ENCODE assay signal across 18 cellular contexts in genomic region chr7:91140982-91141381, GRCh38.
DNase-seq lines count a peak whose midpoint lies in the region; TF ChIP-seq lines count a peak whose summit lies in the region.
"Had no signal": no experiment of that assay in that cellular context is flagged by ENCODE, and none has a peak within 500 bp of the region (broad histone marks: within the 10 kb centered on the region; RNA-seq: fewer than 3 reads in every experiment).

No MANE protein-coding gene starts in this region.

- peaks cover 4 to 8% of the 10 kb centered on the region in 2 donors for H3K4me1 ChIP-seq in thyroid gland
- H3K4me1 ChIP-seq: Peyer's patch had no signal

- TF ChIP-seq CTCF in HL-60 (IDR thresholded peaks at IDR 0.05; ENCODE audit: insufficient read depth, low read length) (no peak), epithelial cell of proximal tubule (conservative IDR thresholded peaks at IDR 0.05; ENCODE audit: low read depth, low read length) (no peak), thyroid gland (IDR thresholded peaks at IDR 0.05) (no peak)

- H3K9me3 ChIP-seq in thyroid gland = no peaks in the 10 kb centered on the region
- H3K9me3 ChIP-seq: MG63, Peyer's patch, spleen had no signal

- no peaks in the 10 kb centered on the region for H3K36me3 ChIP-seq in thyroid gland
- H3K36me3 ChIP-seq: BLaER1, MG63, Peyer's patch, spleen had no signal

- DNase-seq in HL-60 (ENCODE audit: low read depth in 1 of 2, low spot score in 1 of 2) (peak; percentile 5 to 24), NOMO-1 treated with dmso at 0.1 percent for 144 hours (lab: John Stamatoyannopoulos, UW; ENCODE audit: unreplicated experiment) (peak; percentile 69), epithelial cell of proximal tubule (ENCODE audit: low read depth) (peak; percentile 54), thyroid gland (peak; percentile 28 to 41), NCI-H187 treated with DMSO at 0.1 percent for 48 hours (lab: John Stamatoyannopoulos, UW) (no peak), foreskin melanocyte (no peak)
- no peak for DNase-seq in activated naive CD4-positive, alpha-beta T cell (lab: John Stamatoyannopoulos, UW)
- DNase-seq: activated CD8-positive, alpha-beta T cell treated with anti-CD3 and anti-CD28 coated beads, Interleukin-2, amount 10 ng/mL, durations not matched to agents 7 days and 5 days; immature natural killer cell; MG63; natural killer cell; NCI-H2029 treated with DMSO at 0.1 percent for 48 hours; NCI-H510A; spleen; T-cell; trophoblast cell had no signal

- H3K4me3 ChIP-seq in HL-60 (replicated peaks; ENCODE audit: insufficient read depth, low read length) (no peak overlapping the region), epithelial cell of proximal tubule (ENCODE audit: low read depth, low read length) (no peak overlapping the region), thyroid gland (replicated peaks in 1 of 3) (no peak overlapping the region)
- H3K4me3 ChIP-seq: BLaER1, MG63, Peyer's patch, spleen had no signal

- intact Hi-C loops in thyroid gland (cut with DNase I) = no loop called here

- WGBS in thyroid gland, 2 donors = 27 to 34% methylated on average over 4 of the region's 4 CpGs

- H3K27me3 ChIP-seq in HL-60 (ENCODE audit: insufficient read depth, poor library complexity, severe bottlenecking) (no peaks in the 10 kb centered on the region), thyroid gland (no peaks in the 10 kb centered on the region)
- H3K27me3 ChIP-seq: BLaER1, MG63, Peyer's patch, spleen had no signal

- no peak for TF ChIP-seq POLR2A in thyroid gland (IDR thresholded peaks at IDR 0.05)

- no peak overlapping the region for H3K27ac ChIP-seq in HL-60 (replicated peaks)
- H3K27ac ChIP-seq in thyroid gland = no peak overlapping the region
- H3K27ac ChIP-seq: BLaER1, Peyer's patch, spleen had no signal

Comparison
In these comparisons a context has a peak if more than half of its experiments do, and no peak if none do; other contexts are left out.
1. DNase-seq: peak in HL-60 (2 of 2), NOMO-1 treated with dmso at 0.1 percent for 144 hours (single experiment), epithelial cell of proximal tubule (single experiment) and thyroid gland (2 of 2); none in NCI-H187 treated with DMSO at 0.1 percent for 48 hours (single experiment), foreskin melanocyte (single experiment) and activated naive CD4-positive, alpha-beta T cell (0 of 4).